Comparison of ENCODE assay signal across 22 cellular contexts in genomic region chr19:42148270-42148669, GRCh38.
"Had no signal": no experiment of that assay in that cellular context is flagged by ENCODE, and none has a peak within 500 bp of the region (broad histone marks: within the 10 kb centered on the region; RNA-seq: fewer than 3 reads in every experiment).

No MANE protein-coding gene starts in this region.

- H3K4me1 ChIP-seq: gastroesophageal sphincter, upper lobe of right lung had no signal

- DNase-seq: activated CD4-positive, alpha-beta T cell treated with anti-CD3 and anti-CD28 coated beads for 4 hours; activated CD8-positive, alpha-beta memory T cell treated with anti-CD3 and anti-CD28 coated beads for 24 hours; activated CD8-positive, alpha-beta memory T cell treated with anti-CD3 and anti-CD28 coated beads, Interleukin-2, amount 50 U/mL, for 4 hours; activated effector memory CD4-positive, alpha-beta T cell treated with Interleukin-2 at 50 U/mL for 16 hours; activated T-cell treated with anti-CD3 and anti-CD28 coated beads, Interleukin-2, amount 50 U/mL, for 48 hours; head of caudate nucleus; left colon; nephron progenitor cell; pancreas; right cardiac atrium; stimulated activated CD4-positive, alpha-beta T cell treated with anti-CD3 and anti-CD28 coated beads, Interleukin-4, amount 100 ng/mL, for 24 hours; stimulated activated naive CD4-positive, alpha-beta T cell treated with Interleukin-2 at 50 U/mL for 16 hours; T-helper 1 cell; T-helper 9 cell; upper lobe of right lung had no signal

- H3K9me3 Mint-ChIP-seq: activated naive CD4-positive, alpha-beta T cell treated with anti-CD3 and anti-CD28 coated beads, Interleukin-2, amount 50 U/mL, for 24 hours; memory B cell; nephron progenitor cell; WTC11 had no signal

- H3K36me3 Mint-ChIP-seq: WTC11 had no signal

- H3K27ac Mint-ChIP-seq: activated naive CD4-positive, alpha-beta T cell treated with anti-CD3 and anti-CD28 coated beads, Interleukin-2, amount 50 U/mL, for 24 hours; memory B cell; nephron progenitor cell; WTC11 had no signal

- H3K27ac ChIP-seq: coronary artery, epithelial cell of prostate, gastroesophageal sphincter, pancreas, upper lobe of right lung had no signal

- H3K4me3 Mint-ChIP-seq: activated naive CD4-positive, alpha-beta T cell treated with anti-CD3 and anti-CD28 coated beads, Interleukin-2, amount 50 U/mL, for 24 hours; memory B cell; nephron progenitor cell; WTC11 had no signal

- ATAC-seq: gastroesophageal sphincter, left colon, pancreas, right cardiac atrium, SK-N-SH treated with all-trans-retinoic acid at 6 μM for 48 hours, upper lobe of right lung, WTC11 had no signal

- H3K27me3 ChIP-seq: pancreas had no signal

- H3K9me3 ChIP-seq: gastroesophageal sphincter, pancreas, upper lobe of right lung had no signal

- H3K4me3 ChIP-seq: coronary artery, gastroesophageal sphincter, pancreas, upper lobe of right lung had no signal

- H3K36me3 ChIP-seq: gastroesophageal sphincter, pancreas, upper lobe of right lung had no signal

- H3K27me3 Mint-ChIP-seq: activated naive CD4-positive, alpha-beta T cell treated with anti-CD3 and anti-CD28 coated beads, Interleukin-2, amount 50 U/mL, for 24 hours; memory B cell had no signal
